ENCODE assay signal across 24 cellular contexts in the genomic region with DNA sequence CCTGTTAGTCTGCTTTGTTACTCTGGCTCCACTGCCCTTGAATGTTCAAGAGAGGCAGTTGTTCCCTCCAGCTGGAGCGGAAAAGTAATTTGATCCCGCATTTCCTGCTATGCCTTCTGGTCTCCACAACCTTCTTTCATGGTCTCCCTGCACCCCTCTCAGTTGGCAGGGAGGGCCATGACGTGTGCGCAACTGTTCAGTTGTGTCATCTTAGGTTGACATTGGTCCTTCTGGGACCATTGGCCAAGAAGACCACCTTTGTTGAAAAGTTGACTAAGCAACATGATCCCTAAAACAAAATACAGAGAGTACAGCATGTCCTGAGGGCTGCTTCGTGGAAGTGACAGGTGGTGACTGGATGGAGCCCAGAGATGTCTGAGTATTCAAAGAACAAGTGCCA.
DNase-seq lines count a peak whose midpoint lies in the region; ATAC-seq and TF ChIP-seq lines count a peak whose summit lies in the region.
"Had no signal": no experiment of that assay in that cellular context is flagged by ENCODE, and none has a peak within 500 bp of the region (broad histone marks: within the 10 kb centered on the region; RNA-seq: fewer than 3 reads in every experiment).

No MANE protein-coding gene starts in this region.

- H3K9me3 ChIP-seq in AG04450 (ENCODE audit: control insufficient read depth, insufficient read depth, low read length): no peaks in the 10 kb centered on the region
- H3K9me3 ChIP-seq: lower lobe of right lung, pancreas, Peyer's patch, sigmoid colon, tibial nerve had no signal

- H3K4me3 ChIP-seq in AG04450 (ENCODE audit: low read depth, low read length): no peak overlapping the region
- H3K4me3 ChIP-seq: lower lobe of right lung, pancreas, Peyer's patch, sigmoid colon, tibial nerve had no signal

- H3K27me3 ChIP-seq in AG04450 (ENCODE audit: control insufficient read depth, insufficient read depth, low read length): no peaks in the 10 kb centered on the region
- H3K27me3 ChIP-seq: pancreas, Peyer's patch, sigmoid colon, tibial nerve had no signal

- DNase-seq in AG04450 (ENCODE audit: low read depth, low spot score) (no peak), Daoy (ENCODE audit: low read depth) (peak; percentile 11), NCI-H2196 (lab: John Stamatoyannopoulos, UW; ENCODE audit: unreplicated experiment) (peak; percentile 36), left kidney (ENCODE audit: low read depth, low spot score) (peak; percentile 24), globus pallidus (ENCODE audit: low spot score) (no peak)
- DNase-seq in effector CD4-positive, alpha-beta T cell: no peak
- DNase-seq: activated CD4-positive, CD25-positive, alpha-beta regulatory T cell treated with anti-CD3 and anti-CD28 coated beads, Interleukin-2, amount 50 U/mL, for 72 hours; activated naive CD4-positive, alpha-beta T cell treated with anti-CD3 and anti-CD28 coated beads, Interleukin-2, amount 10 ng/mL, durations not matched to agents 7 days and 5 days; activated T-cell treated with anti-CD3 and anti-CD28 coated beads, Interleukin-2, amount 50 U/mL, for 48 hours; anterior cingulate cortex; GDM1; head of caudate nucleus; HFFc6; lower lobe of right lung; NCI-H1105; NCI-H2107; pancreas; Peyer's patch; sigmoid colon; stimulated activated CD4-positive, alpha-beta T cell treated with anti-CD3 and anti-CD28 coated beads, Interleukin-2, amount 100 ng/mL, for 24 hours; T1000 had no signal

- CTCF ChIA-PET in AG04450 (lab: Charles Lee): interaction anchor here (1.0 kb wide), 1 partner anchor 132 kb away, joined by 4 read pairs; no protein-coding TSS in a partner anchor

- POLR2A ChIA-PET in AG04450 (lab: Yijun Ruan, JAX): no interaction called here

- H3K27ac ChIP-seq in AG04450 (ENCODE audit: low read depth, low read length): peak overlapping the region; percentile 54
- H3K27ac ChIP-seq: lower lobe of right lung, pancreas, Peyer's patch, sigmoid colon, tibial nerve had no signal

- no peak for TF ChIP-seq CTCF in AG04450 (IDR thresholded peaks at IDR 0.05; ENCODE audit: low read depth, low read length)

- no peak for ATAC-seq in HG03039 (IDR thresholded peaks at IDR 0.05; ENCODE audit: unreplicated experiment)
- ATAC-seq: lower lobe of right lung, pancreas, SK-N-SH treated with all-trans-retinoic acid at 6 μM for 48 hours had no signal

Comparison
In these comparisons a context has a peak if more than half of its experiments do, and no peak if none do; other contexts are left out.
1. DNase-seq: peak in Daoy (single experiment), NCI-H2196 (single experiment) and left kidney (single experiment); none in AG04450 (single experiment), effector CD4-positive, alpha-beta T cell (single experiment) and globus pallidus (single experiment).